In the genomic region with DNA sequence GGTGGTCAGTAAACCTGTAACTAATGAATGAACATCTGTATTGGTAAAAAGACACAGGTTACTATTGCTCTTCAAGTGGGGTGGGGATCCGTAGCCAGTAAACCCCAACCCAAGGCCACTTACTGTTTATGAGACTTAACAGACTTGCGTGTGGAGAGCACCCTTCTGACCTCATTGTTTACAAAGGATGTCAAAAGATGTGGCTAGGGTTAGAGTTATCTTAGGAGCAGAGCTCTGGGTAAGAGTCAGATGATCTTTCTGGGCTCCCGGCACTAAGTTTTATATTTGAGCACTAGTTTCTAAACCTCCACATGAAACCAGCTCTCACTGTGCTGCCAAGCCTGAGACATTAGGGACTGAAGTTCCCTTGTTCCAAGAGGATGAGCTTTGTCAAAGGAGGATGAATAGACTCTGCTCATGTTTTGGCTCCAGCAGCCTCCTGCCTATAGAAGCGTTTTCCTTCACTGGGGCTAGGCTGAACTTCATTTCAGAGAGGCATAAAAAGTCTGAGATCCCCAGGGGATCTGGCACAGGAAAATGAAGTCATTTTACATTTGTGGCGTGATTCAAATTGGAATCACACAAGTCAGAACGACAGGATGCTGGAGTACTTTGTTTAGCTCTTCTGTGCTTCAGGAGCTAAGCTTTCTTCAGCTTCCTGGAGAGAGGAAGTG, we compare ENCODE assay signal across 14 cellular contexts.
DNase-seq lines count a peak whose midpoint lies in the region; ATAC-seq and TF ChIP-seq lines count a peak whose summit lies in the region.
"Had no signal": no experiment of that assay in that cellular context is flagged by ENCODE, and none has a peak within 500 bp of the region (broad histone marks: within the 10 kb centered on the region; RNA-seq: fewer than 3 reads in every experiment).

No MANE protein-coding gene starts in this region.

- no peak overlapping the region for H3K4me3 Mint-ChIP-seq in nephron progenitor cell
- H3K4me3 Mint-ChIP-seq: activated naive CD8-positive, alpha-beta T cell; central memory CD8-positive, alpha-beta T cell had no signal

- H3K4me1 Mint-ChIP-seq in nephron progenitor cell = peaks cover 44% of the 10 kb centered on the region

- H3K27me3 ChIP-seq in HUES64 (ENCODE audit: insufficient read depth, low read length) = no peaks in the 10 kb centered on the region

- H3K9me3 ChIP-seq in HUES64 (ENCODE audit: insufficient read depth, low read depth, low read length) = no peaks in the 10 kb centered on the region
- H3K9me3 ChIP-seq: mucosa of descending colon, psoas muscle had no signal

- H3K36me3 Mint-ChIP-seq in nephron progenitor cell (ENCODE audit: low read depth) = no peaks in the 10 kb centered on the region
- H3K36me3 Mint-ChIP-seq: activated naive CD8-positive, alpha-beta T cell had no signal

- H3K27ac ChIP-seq in HUES64 (ENCODE audit: low read depth, low read length) = peak overlapping the region; percentile 48
- H3K27ac ChIP-seq: epithelial cell of prostate, psoas muscle had no signal

- DNase-seq in COLO829 (ENCODE audit: low spot score) (peak; percentile 51), dermis blood vessel endothelial cell (peak; percentile 24), nephron progenitor cell (no peak), NCI-H128 (lab: John Stamatoyannopoulos, UW; ENCODE audit: unreplicated experiment) (no peak), NCI-H2107 (lab: John Stamatoyannopoulos, UW) (no peak)
- DNase-seq: HCEC 1CT, kidney glomerular epithelial cell, mucosa of descending colon, psoas muscle had no signal

- no peak overlapping the region for H3K9ac ChIP-seq in HUES64 (ENCODE audit: low read depth, low read length)

- H3K27ac Mint-ChIP-seq in nephron progenitor cell = peak overlapping the region; percentile 26
- H3K27ac Mint-ChIP-seq: activated naive CD8-positive, alpha-beta T cell had no signal

- no peaks in the 10 kb centered on the region for H3K36me3 ChIP-seq in HUES64 (ENCODE audit: insufficient read depth, low read length)

- no peak for ATAC-seq in GM19463 (IDR thresholded peaks at IDR 0.05; ENCODE audit: unreplicated experiment)
- ATAC-seq: psoas muscle had no signal

- WGBS in HUES64 = 70% methylated on average over 6 of the region's 6 CpGs

- H3K27me3 Mint-ChIP-seq in nephron progenitor cell (ENCODE audit: low read depth, poor library complexity) = peaks cover 4% of the 10 kb centered on the region
- H3K27me3 Mint-ChIP-seq: activated naive CD8-positive, alpha-beta T cell; central memory CD8-positive, alpha-beta T cell had no signal

- peaks cover 18% of the 10 kb centered on the region for H3K4me1 ChIP-seq in HUES64 (ENCODE audit: insufficient read depth, low read length)
- H3K4me1 ChIP-seq: psoas muscle had no signal

- H3K4me3 ChIP-seq in HUES64 (ENCODE audit: low read length) = no peak overlapping the region
- H3K4me3 ChIP-seq: mucosa of descending colon, psoas muscle had no signal

- no peak for TF ChIP-seq CTCF in nephron progenitor cell (IDR thresholded peaks at IDR 0.05)

- H3K9me3 Mint-ChIP-seq in nephron progenitor cell = no peaks in the 10 kb centered on the region
- H3K9me3 Mint-ChIP-seq: central memory CD8-positive, alpha-beta T cell had no signal

Comparison
In these comparisons a context has a peak if more than half of its experiments do, and no peak if none do; other contexts are left out.
1. DNase-seq: peak in COLO829 (single experiment) and dermis blood vessel endothelial cell (single experiment); none in nephron progenitor cell (single experiment), NCI-H128 (single experiment) and NCI-H2107 (single experiment).